1 cellular context compared by ENCODE assay signal in the genomic region with DNA sequence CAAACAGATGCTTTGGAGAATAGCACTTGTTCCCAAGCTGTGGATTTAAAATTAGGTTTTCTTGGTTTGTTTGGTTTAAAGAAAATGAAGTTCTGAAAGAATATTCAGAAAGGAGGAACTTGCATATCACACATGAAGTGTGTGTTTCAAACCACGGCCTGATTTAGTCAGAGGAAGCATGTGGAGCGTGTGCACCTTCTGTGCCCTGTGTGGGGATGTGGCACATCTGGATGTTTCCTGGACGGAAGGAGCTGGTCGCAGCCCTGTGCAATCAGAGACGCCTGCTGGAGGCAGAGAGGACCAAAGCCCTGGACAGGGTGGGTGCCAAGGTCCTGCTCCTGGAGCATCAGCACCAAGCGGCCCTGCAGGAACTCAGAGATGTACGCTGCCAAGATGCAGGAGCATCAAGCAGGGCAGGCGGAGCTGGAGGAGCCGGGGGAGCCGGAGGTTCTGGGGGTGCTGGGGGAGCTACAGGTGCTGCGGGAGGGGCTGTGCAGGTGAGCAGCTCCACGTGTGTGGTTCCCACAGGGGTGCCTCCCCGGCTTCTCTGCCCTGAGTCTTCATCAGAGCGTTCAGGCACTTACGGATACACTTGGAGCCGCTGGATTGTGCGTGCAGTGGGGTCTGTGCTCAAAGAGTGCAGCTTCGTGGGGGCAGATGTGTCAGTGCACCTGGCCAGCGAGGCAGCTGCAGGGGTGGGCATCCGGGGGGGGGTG.
TF ChIP-seq lines count a peak whose summit lies in the region.

No MANE protein-coding gene starts in this region.

TF ChIP-seq in H1, 55 proteins besides CTCF, POLR2A, EP300 and RAD21:
- no peak for TF ChIP-seq BCL11A (IDR thresholded peaks at IDR 0.05; ENCODE audit: low read depth in 2 of 2, low read length in 2 of 2)
- no peak for TF ChIP-seq JUN (IDR thresholded peaks at IDR 0.05; ENCODE audit: low read depth, low read length)
- no peak for TF ChIP-seq NANOG (IDR thresholded peaks at IDR 0.05; ENCODE audit: insufficient read depth, low read depth, low read length, poor library complexity, severe bottlenecking)
- no peak for TF ChIP-seq HDAC2 (IDR thresholded peaks at IDR 0.05; ENCODE audit: borderline replicate concordance in 1 of 2, low read depth in 2 of 2, low read length in 2 of 2)
- TF ChIP-seq SRF (IDR thresholded peaks at IDR 0.05; ENCODE audit: low read depth, low read length), result no peak
- no peak for TF ChIP-seq SIRT6 (IDR thresholded peaks at IDR 0.05; ENCODE audit: low read length)
- no peak for TF ChIP-seq TCF12 (IDR thresholded peaks at IDR 0.05; ENCODE audit: low read depth, low read length)
- TF ChIP-seq, protein P1, sequence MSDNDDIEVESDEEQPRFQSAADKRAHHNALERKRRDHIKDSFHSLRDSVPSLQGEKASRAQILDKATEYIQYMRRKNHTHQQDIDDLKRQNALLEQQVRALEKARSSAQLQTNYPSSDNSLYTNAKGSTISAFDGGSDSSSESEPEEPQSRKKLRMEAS (IDR thresholded peaks at IDR 0.05), result no peak
- TF ChIP-seq CBX5 (IDR thresholded peaks at IDR 0.05; ENCODE audit: low read depth, low read length), result no peak
- no peak for TF ChIP-seq HDAC6 (IDR thresholded peaks at IDR 0.05; ENCODE audit: low read depth, low read length)
- no peak for TF ChIP-seq KDM1A (IDR thresholded peaks at IDR 0.05; ENCODE audit: borderline replicate concordance, low read length)
- no peak for TF ChIP-seq GTF2F1 (IDR thresholded peaks at IDR 0.05; ENCODE audit: borderline replicate concordance, low read depth, low read length)
- TF ChIP-seq BRCA1 (IDR thresholded peaks at IDR 0.05; ENCODE audit: low read depth, low read length), result no peak
- TF ChIP-seq, protein P2, sequence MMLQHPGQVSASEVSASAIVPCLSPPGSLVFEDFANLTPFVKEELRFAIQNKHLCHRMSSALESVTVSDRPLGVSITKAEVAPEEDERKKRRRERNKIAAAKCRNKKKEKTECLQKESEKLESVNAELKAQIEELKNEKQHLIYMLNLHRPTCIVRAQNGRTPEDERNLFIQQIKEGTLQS (IDR thresholded peaks at IDR 0.05; ENCODE audit: insufficient read depth, low read depth, low read length), result no peak
- no peak for TF ChIP-seq SP1 (IDR thresholded peaks at IDR 0.05; ENCODE audit: low read depth, low read length)
- TF ChIP-seq SP4 (IDR thresholded peaks at IDR 0.05; ENCODE audit: low read length), result no peak
- no peak for TF ChIP-seq POLR2AphosphoS5 (IDR thresholded peaks at IDR 0.05; ENCODE audit: low read depth, low read length)
- TF ChIP-seq EZH2 (IDR thresholded peaks at IDR 0.05; ENCODE audit: low read depth, low read length, severe bottlenecking), result no peak
- TF ChIP-seq, protein P3, sequence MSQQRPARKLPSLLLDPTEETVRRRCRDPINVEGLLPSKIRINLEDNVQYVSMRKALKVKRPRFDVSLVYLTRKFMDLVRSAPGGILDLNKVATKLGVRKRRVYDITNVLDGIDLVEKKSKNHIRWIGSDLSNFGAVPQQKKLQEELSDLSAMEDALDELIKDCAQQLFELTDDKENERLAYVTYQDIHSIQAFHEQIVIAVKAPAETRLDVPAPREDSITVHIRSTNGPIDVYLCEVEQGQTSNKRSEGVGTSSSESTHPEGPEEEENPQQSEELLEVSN (IDR thresholded peaks at IDR 0.05), result no peak
